Comparison of ENCODE assay signal across 8 cellular contexts in genomic region chr3:130276203-130276803, GRCh38.
A peak's percentile ranks its signal among the peaks of the same experiment; 100 is the strongest.
DNase-seq lines count a peak whose midpoint lies in the region; ATAC-seq and TF ChIP-seq lines count a peak whose summit lies in the region.

No MANE protein-coding gene starts in this region.

- no peak overlapping the region for H3K4me3 ChIP-seq in adrenal gland
- H3K4me3 ChIP-seq in spleen: no peak overlapping the region

- 7 to 11% (median 9%) methylated on average over 8 of the region's 8 CpGs for WGBS in adrenal gland, 4 donors
- 14 to 22% (median 22%) methylated on average over 8 of the region's 8 CpGs for WGBS in spleen, 5 donors

- no peaks in the 10 kb centered on the region for H3K27me3 ChIP-seq in adrenal gland
- peaks cover 0 to 12% (median 0%) of the 10 kb centered on the region in 7 donors for H3K27me3 ChIP-seq in spleen (replicated peaks in 1 of 7)

- peak; percentile 73 for ATAC-seq in HG02798 (IDR thresholded peaks at IDR 0.05; ENCODE audit: poor library complexity, unreplicated experiment)
- ATAC-seq in HG03097 (IDR thresholded peaks at IDR 0.05; ENCODE audit: low FRiP score, unreplicated experiment): no peak
- no peak for ATAC-seq in GM21786 (IDR thresholded peaks at IDR 0.05; ENCODE audit: unreplicated experiment)

- TF ChIP-seq CTCF in adrenal gland (IDR thresholded peaks at IDR 0.05): peak; percentile 59 to 82 (median 71)
- peak; percentile 14 to 78 (median 57) for TF ChIP-seq CTCF in spleen (IDR thresholded peaks at IDR 0.05 in 8 of 11, conservative IDR thresholded peaks at IDR 0.05 in 3 of 11)

- H3K9me3 ChIP-seq in adrenal gland (replicated peaks in 1 of 3) (no peaks in the 10 kb centered on the region), spleen (no peaks in the 10 kb centered on the region)

- H3K27ac ChIP-seq in adrenal gland: no peak overlapping the region
- H3K27ac ChIP-seq in spleen: no peak overlapping the region

- intact Hi-C loops in adrenal gland (cut with DNase I): loop anchor here in 1 of 2 donors (10.0 kb wide), 1 partner anchor 258 kb away; no protein-coding TSS in a partner anchor
- intact Hi-C loops in spleen (cut with DNase I; ENCODE audit: low total_unique reads): no loop called here

- H3K4me1 ChIP-seq in adrenal gland (replicated peaks in 1 of 2) (no peaks in the 10 kb centered on the region), spleen (no peaks in the 10 kb centered on the region)

- no peaks in the 10 kb centered on the region for H3K36me3 ChIP-seq in adrenal gland (replicated peaks in 1 of 2)
- H3K36me3 ChIP-seq in spleen: no peaks in the 10 kb centered on the region

- DNase-seq in ELF-1 (ENCODE audit: low read depth, low spot score) (peak; percentile 41), NCI-H2196 (lab: John Stamatoyannopoulos, UW; ENCODE audit: unreplicated experiment) (peak; percentile 75), adrenal gland (peak in 3 of 7 donors; percentile 22 to 26 (median 24)), hepatic stellate cell (ENCODE audit: low spot score) (peak; percentile 31), spleen (no peak)

- TF ChIP-seq POLR2A in adrenal gland (IDR thresholded peaks at IDR 0.05): no peak
- no peak for TF ChIP-seq POLR2A in spleen (IDR thresholded peaks at IDR 0.05)
